1 cellular context compared by ENCODE assay signal in the genomic region with DNA sequence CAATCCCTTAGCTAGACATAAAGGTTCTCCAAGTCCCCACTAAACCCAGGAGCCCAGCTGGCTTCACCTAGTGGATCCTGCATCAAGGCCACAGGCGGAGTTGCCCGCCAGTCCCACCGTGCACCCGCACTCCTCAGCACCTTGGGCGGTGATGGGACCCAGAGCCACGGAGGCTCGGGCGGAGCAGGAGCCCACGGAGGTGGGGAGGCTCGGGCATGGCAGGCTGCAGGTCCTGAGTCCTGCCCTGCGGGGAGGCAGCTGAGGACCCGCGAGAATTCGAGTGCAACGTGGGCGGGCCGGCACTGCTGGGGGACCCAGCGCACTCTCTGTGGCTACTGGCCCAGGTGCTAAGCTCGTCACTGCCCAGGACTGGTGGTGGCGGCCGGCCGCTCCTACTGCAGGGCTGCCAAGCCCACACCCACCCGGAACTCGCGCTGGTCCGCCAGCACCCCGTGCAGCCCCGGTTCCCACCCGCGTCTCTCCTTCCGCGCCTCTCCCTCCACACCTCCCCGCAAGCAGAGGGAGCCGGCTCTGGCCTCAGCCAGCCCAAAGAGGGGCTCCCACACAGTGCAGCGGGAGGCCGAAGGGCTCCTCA.
TF ChIP-seq lines count a peak whose summit lies in the region.

No MANE protein-coding gene starts in this region.

TF ChIP-seq in GM12878, 131 proteins besides CTCF, POLR2A, EP300 and RAD21:
- TF ChIP-seq, protein P1, sequence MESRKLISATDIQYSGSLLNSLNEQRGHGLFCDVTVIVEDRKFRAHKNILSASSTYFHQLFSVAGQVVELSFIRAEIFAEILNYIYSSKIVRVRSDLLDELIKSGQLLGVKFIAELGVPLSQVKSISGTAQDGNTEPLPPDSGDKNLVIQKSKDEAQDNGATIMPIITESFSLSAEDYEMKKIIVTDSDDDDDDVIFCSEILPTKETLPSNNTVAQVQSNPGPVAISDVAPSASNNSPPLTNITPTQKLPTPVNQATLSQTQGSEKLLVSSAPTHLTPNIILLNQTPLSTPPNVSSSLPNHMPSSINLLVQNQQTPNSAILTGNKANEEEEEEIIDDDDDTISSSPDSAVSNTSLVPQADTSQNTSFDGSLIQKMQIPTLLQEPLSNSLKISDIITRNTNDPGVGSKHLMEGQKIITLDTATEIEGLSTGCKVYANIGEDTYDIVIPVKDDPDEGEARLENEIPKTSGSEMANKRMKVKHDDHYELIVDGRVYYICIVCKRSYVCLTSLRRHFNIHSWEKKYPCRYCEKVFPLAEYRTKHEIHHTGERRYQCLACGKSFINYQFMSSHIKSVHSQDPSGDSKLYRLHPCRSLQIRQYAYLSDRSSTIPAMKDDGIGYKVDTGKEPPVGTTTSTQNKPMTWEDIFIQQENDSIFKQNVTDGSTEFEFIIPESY (IDR thresholded peaks at IDR 0.05): 0 out of 2 replicates have a peak, but pooled peaks have one; percentile 12
- TF ChIP-seq, protein P2, sequence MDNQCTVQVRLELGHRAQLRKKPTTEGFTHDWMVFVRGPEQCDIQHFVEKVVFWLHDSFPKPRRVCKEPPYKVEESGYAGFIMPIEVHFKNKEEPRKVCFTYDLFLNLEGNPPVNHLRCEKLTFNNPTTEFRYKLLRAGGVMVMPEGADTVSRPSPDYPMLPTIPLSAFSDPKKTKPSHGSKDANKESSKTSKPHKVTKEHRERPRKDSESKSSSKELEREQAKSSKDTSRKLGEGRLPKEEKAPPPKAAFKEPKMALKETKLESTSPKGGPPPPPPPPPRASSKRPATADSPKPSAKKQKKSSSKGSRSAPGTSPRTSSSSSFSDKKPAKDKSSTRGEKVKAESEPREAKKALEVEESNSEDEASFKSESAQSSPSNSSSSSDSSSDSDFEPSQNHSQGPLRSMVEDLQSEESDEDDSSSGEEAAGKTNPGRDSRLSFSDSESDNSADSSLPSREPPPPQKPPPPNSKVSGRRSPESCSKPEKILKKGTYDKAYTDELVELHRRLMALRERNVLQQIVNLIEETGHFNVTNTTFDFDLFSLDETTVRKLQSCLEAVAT (IDR thresholded peaks at IDR 0.05): no peak
